ENCODE assay signal across 15 cellular contexts in the genomic region with DNA sequence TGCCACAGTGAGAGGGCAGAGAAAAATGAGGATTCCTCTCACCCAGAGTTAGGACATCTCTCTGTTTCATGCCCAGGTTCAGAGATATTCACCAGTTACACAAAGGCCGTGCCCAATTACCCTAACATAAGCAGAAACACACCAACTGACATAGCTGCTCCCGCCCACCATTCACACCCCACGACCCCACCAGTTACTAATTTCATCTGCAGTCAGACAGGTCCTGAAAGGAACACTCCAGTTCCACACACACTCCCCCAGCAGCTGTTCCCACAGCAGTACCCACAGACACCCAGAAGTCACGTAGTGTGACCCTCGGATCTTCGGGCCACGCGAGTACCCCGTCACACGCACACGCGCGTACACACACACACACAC. TPM values are rescaled to one million over a fixed set of nuclear protein-coding genes. Genes with fewer than 3 reads are reported as not detected.
DNase-seq lines count a peak whose midpoint lies in the region; ATAC-seq, FAIRE-seq and TF ChIP-seq lines count a peak whose summit lies in the region.
"Had no signal": no experiment of that assay in that cellular context is flagged by ENCODE, and none has a peak within 500 bp of the region (broad histone marks: within the 10 kb centered on the region; RNA-seq: fewer than 3 reads in every experiment).

No MANE protein-coding gene starts in this region.

- H3K4me3 ChIP-seq in left ventricle myocardium inferior (peak overlapping the region; percentile 73), lung (peak overlapping the region; percentile 46)

- peaks cover 28% of the 10 kb centered on the region for H3K27me3 Mint-ChIP-seq in activated naive CD8-positive, alpha-beta T cell treated with anti-CD3 and anti-CD28 coated beads, Interleukin-2, amount 50 U/mL, for 24 hours
- H3K27me3 Mint-ChIP-seq in type B pancreatic cell = peaks cover 41% of the 10 kb centered on the region

- H3K36me3 ChIP-seq in left ventricle myocardium inferior (no peaks in the 10 kb centered on the region), lung (ENCODE audit: control insufficient read depth in 2 of 2, insufficient read depth in 2 of 2, low read length in 2 of 2) (peaks cover 0 to 2% of the 10 kb centered on the region in 2 donors)
- H3K36me3 ChIP-seq: BLaER1 treated with 17β-estradiol and CSF1 and Interleukin-3, amounts not matched to agents 10 nM and 100 nM had no signal

- intact Hi-C loops in left ventricle myocardium inferior (cut with micrococcal nuclease) = no loop called here
- intact Hi-C loops in left cardiac atrium (cut with DNase I) = no loop called here

- peak overlapping the region; percentile 67 for H3K4me3 Mint-ChIP-seq in activated naive CD8-positive, alpha-beta T cell treated with anti-CD3 and anti-CD28 coated beads, Interleukin-2, amount 50 U/mL, for 24 hours
- H3K4me3 Mint-ChIP-seq in type B pancreatic cell = peak overlapping the region; percentile 84

- no peak for FAIRE-seq in HTR-8/SVneo (lab: Jason Lieb, UNC)
- FAIRE-seq: GM19239 had no signal

- no peak for ATAC-seq in left cardiac atrium
- ATAC-seq in activated naive CD8-positive, alpha-beta T cell treated with anti-CD3 and anti-CD28 coated beads, Interleukin-2, amount 50 U/mL, for 24 hours = no peak
- no peak for ATAC-seq in lung (ENCODE audit: insufficient read depth, low FRiP score)
- no peak for ATAC-seq in GM21515 (IDR thresholded peaks at IDR 0.05; ENCODE audit: unreplicated experiment)
- no peak for ATAC-seq in GM21526 (IDR thresholded peaks at IDR 0.05; ENCODE audit: low FRiP score, unreplicated experiment)

- H3K4me1 ChIP-seq in left ventricle myocardium inferior = peaks cover 43% of the 10 kb centered on the region
- H3K4me1 ChIP-seq in lung (ENCODE audit: control insufficient read depth in 2 of 2, insufficient read depth in 2 of 2, low read length in 2 of 2) = peaks cover 0 to 9% of the 10 kb centered on the region in 2 donors

- DNase-seq in left ventricle myocardium inferior = no peak
- no peak for DNase-seq in left cardiac atrium
- DNase-seq in activated naive CD8-positive, alpha-beta T cell treated with anti-CD3 and anti-CD28 coated beads, Interleukin-2, amount 50 U/mL, for 24 hours = no peak
- no peak for DNase-seq in lung (ENCODE audit: low spot score)
- DNase-seq in type B pancreatic cell (ENCODE audit: extremely low spot score, unreplicated experiment) = no peak
- no peak for DNase-seq in HTR-8/SVneo (ENCODE audit: insufficient read length, low spot score)
- DNase-seq: activated gamma-delta T cell treated with Interleukin-2 at 50 U/mL for 16 hours; effector memory CD4-positive, alpha-beta T cell; NCI-H187; T1000 had no signal

- peaks cover 10% of the 10 kb centered on the region for H3K4me1 Mint-ChIP-seq in activated naive CD8-positive, alpha-beta T cell treated with anti-CD3 and anti-CD28 coated beads, Interleukin-2, amount 50 U/mL, for 24 hours
- H3K4me1 Mint-ChIP-seq in type B pancreatic cell (ENCODE audit: unreplicated experiment) = no peaks in the 10 kb centered on the region

- 33 to 44% methylated on average over 13 of the region's 13 CpGs for WGBS in lung, 2 donors

- peaks cover 2% of the 10 kb centered on the region for H3K36me3 Mint-ChIP-seq in activated naive CD8-positive, alpha-beta T cell treated with anti-CD3 and anti-CD28 coated beads, Interleukin-2, amount 50 U/mL, for 24 hours (ENCODE audit: low read depth)
- no peaks in the 10 kb centered on the region for H3K36me3 Mint-ChIP-seq in type B pancreatic cell

- no peak overlapping the region for H3K27ac ChIP-seq in left ventricle myocardium inferior (replicated peaks)
- no peak overlapping the region for H3K27ac ChIP-seq in lung (ENCODE audit: low read depth in 1 of 2, low read length in 1 of 2)
- H3K27ac ChIP-seq: BLaER1 treated with 17β-estradiol and CSF1 and Interleukin-3, amounts not matched to agents 10 nM and 100 nM had no signal

- TF ChIP-seq CTCF in left ventricle myocardium inferior (IDR thresholded peaks at IDR 0.05; ENCODE audit: borderline replicate concordance) (no peak), lung (IDR thresholded peaks at IDR 0.05; ENCODE audit: control extremely low read depth, extremely low read depth) (no peak), type B pancreatic cell (conservative IDR thresholded peaks at IDR 0.05) (no peak)

- H3K9me3 Mint-ChIP-seq in activated naive CD8-positive, alpha-beta T cell treated with anti-CD3 and anti-CD28 coated beads, Interleukin-2, amount 50 U/mL, for 24 hours = no peaks in the 10 kb centered on the region
- H3K9me3 Mint-ChIP-seq in type B pancreatic cell = no peaks in the 10 kb centered on the region

- H3K9me3 ChIP-seq in left ventricle myocardium inferior (replicated peaks) (no peaks in the 10 kb centered on the region), lung (ENCODE audit: control insufficient read depth in 2 of 2, insufficient read depth in 1 of 2, low read length in 1 of 2) (peaks cover 0 to 5% of the 10 kb centered on the region in 2 donors)
- H3K9me3 ChIP-seq: BLaER1 treated with 17β-estradiol and CSF1 and Interleukin-3, amounts not matched to agents 10 nM and 100 nM had no signal

- no peak overlapping the region for H3K27ac Mint-ChIP-seq in activated naive CD8-positive, alpha-beta T cell treated with anti-CD3 and anti-CD28 coated beads, Interleukin-2, amount 50 U/mL, for 24 hours
- H3K27ac Mint-ChIP-seq in type B pancreatic cell = peak overlapping the region; percentile 34

- peaks cover 31% of the 10 kb centered on the region for H3K27me3 ChIP-seq in left ventricle myocardium inferior (ENCODE audit: low read depth)
- no peaks in the 10 kb centered on the region for H3K27me3 ChIP-seq in lung (ENCODE audit: control insufficient read depth, insufficient read depth)

RNA-seq across cellular contexts. Expression of a gene that starts 0.5 kb away (rescaled TPM):
- total RNA-seq in left ventricle myocardium inferior = 4.2 TPM
- 1 to 10 TPM; 6.4 to 6.5 TPM for total RNA-seq in left cardiac atrium
- total RNA-seq in lung = 10 to 100 TPM in 1 of 2 donors, 1 to 10 TPM in 1; 5.0 to 10.9 TPM
- 10 to 100 TPM in 1 of 2 donors, 1 to 10 TPM in 1; 2.3 to 10.3 TPM for polyA plus RNA-seq in lung
- total RNA-seq in type B pancreatic cell (ENCODE audit: low replicate concordance) = 10.7 and 12.0 TPM in 2 replicates

RNA-seq across cellular contexts. Expression of a gene that starts 19.0 kb away (rescaled TPM):
- 0.41 TPM for total RNA-seq in left ventricle myocardium inferior
- total RNA-seq in left cardiac atrium = under 1 TPM in 1 of 2 donors, not detected in 1; 0.24 TPM
- 1 to 10 TPM in 1 of 2 donors, under 1 TPM in 1; 0.37 to 1.0 TPM for total RNA-seq in lung
- polyA plus RNA-seq in lung = under 1 TPM; 0.11 to 0.39 TPM
- 0.24 and 0.33 TPM in 2 replicates for total RNA-seq in type B pancreatic cell (ENCODE audit: low replicate concordance)

RNA-seq across cellular contexts. Expression of a gene that starts 41.6 kb away (rescaled TPM):
- total RNA-seq in left ventricle myocardium inferior = not detected
- total RNA-seq in left cardiac atrium = not detected
- total RNA-seq in lung = under 1 TPM in 1 of 2 donors, not detected in 1; 0.23 TPM
- under 1 TPM in 1 of 2 donors, not detected in 1; 0.02 TPM for polyA plus RNA-seq in lung
- total RNA-seq in type B pancreatic cell (ENCODE audit: low replicate concordance) = not detected in 2 replicates
- total RNA-seq: renal cortical epithelial cell had no signal
